Comparison of ENCODE assay signal across 17 cellular contexts in genomic region chr16:53211253-53211652, GRCh38.
A peak's percentile ranks its signal among the peaks of the same experiment; 100 is the strongest.
DNase-seq lines count a peak whose midpoint lies in the region; ATAC-seq and TF ChIP-seq lines count a peak whose summit lies in the region.
"Had no signal": no experiment of that assay in that cellular context is flagged by ENCODE, and none has a peak within 500 bp of the region (broad histone marks: within the 10 kb centered on the region; RNA-seq: fewer than 3 reads in every experiment).

No MANE protein-coding gene starts in this region.

- H3K4me3 ChIP-seq in A673 (ENCODE audit: low read depth, low read length, poor library complexity, severe bottlenecking) (peak overlapping the region; percentile 56), HFF-Myc (replicated peaks; ENCODE audit: low read depth, low read length) (peak overlapping the region; percentile 57; the same call in 1 of the 2 replicates), mammary epithelial cell (replicated peaks in 1 of 3; ENCODE audit: insufficient read depth in 1 of 3, low read depth in 2 of 3, low read length in 3 of 3) (peak overlapping the region in 2 of 3 experiments; percentile 63 to 79), WERI-Rb-1 (ENCODE audit: low read depth, low read length) (no peak overlapping the region)
- H3K4me3 ChIP-seq: SJSA1 had no signal

- peak overlapping the region; percentile 90 for H3K4me2 ChIP-seq in mammary epithelial cell (ENCODE audit: insufficient read depth, low read depth, low read length)

- H3K36me3 ChIP-seq in A673 (ENCODE audit: insufficient read depth, low read length, poor library complexity, severe bottlenecking), result no peaks in the 10 kb centered on the region
- peaks cover 5% of the 10 kb centered on the region for H3K36me3 ChIP-seq in mammary epithelial cell (ENCODE audit: insufficient read depth, low read length)
- H3K36me3 ChIP-seq in WERI-Rb-1, result peaks cover 8% of the 10 kb centered on the region

- dilution Hi-C loops in mammary epithelial cell (cut with HindIII; ENCODE audit: low sequenced_read_pairs), result no loop called here

- CTCF ChIA-PET in A673 (lab: Charles Lee) (no interaction called here), mammary epithelial cell (lab: Charles Lee; ENCODE audit: low non-redundant PET) (no interaction called here)

- no peak for ATAC-seq in naive B cell (ENCODE audit: low read depth in 2 of 2)
- ATAC-seq: activated CD4-positive, CD25-positive, alpha-beta regulatory T cell treated with anti-CD3 and anti-CD28 coated beads, Interleukin-2, amount 50 U/mL, for 24 hours had no signal

- peaks cover 77% of the 10 kb centered on the region for H3K79me2 ChIP-seq in mammary epithelial cell (ENCODE audit: insufficient read depth, low read length)

- H3K9me3 ChIP-seq in A673 (ENCODE audit: low read depth, low read length, poor library complexity, severe bottlenecking) (no peaks in the 10 kb centered on the region), mammary epithelial cell (replicated peaks; ENCODE audit: insufficient read depth, low read length) (no peaks in the 10 kb centered on the region), WERI-Rb-1 (ENCODE audit: severe bottlenecking) (no peaks in the 10 kb centered on the region)
- H3K9me3 ChIP-seq: SJSA1 had no signal

- no peaks in the 10 kb centered on the region for H4K20me1 ChIP-seq in mammary epithelial cell (ENCODE audit: insufficient read depth, low read length)

- no TSS peak for BruUV-seq in A673 (replicated peaks; lab: Mats Ljungman, UMichigan)
- BruUV-seq in mammary epithelial cell (replicated peaks; lab: Mats Ljungman, UMichigan), result no TSS peak

- peak overlapping the region; percentile 65 for H3K27ac ChIP-seq in A673 (ENCODE audit: low read depth, low read length, poor library complexity, severe bottlenecking)
- H3K27ac ChIP-seq in mammary epithelial cell (ENCODE audit: insufficient read depth, low read depth, low read length), result no peak overlapping the region
- no peak overlapping the region for H3K27ac ChIP-seq in WERI-Rb-1
- H3K27ac ChIP-seq: SJSA1 had no signal

- DNase-seq in A673 (ENCODE audit: low spot score) (no peak), HFF-Myc (ENCODE audit: extremely low read depth, low read depth) (no peak), mammary epithelial cell (no peak), naive B cell (no peak), mesenteric fat pad (ENCODE audit: low spot score) (no peak), NCI-H187 (lab: John Stamatoyannopoulos, UW) (no peak), AG20443 (ENCODE audit: low spot score) (no peak), WERI-Rb-1 (no peak)
- DNase-seq: activated T-cell treated with anti-CD3 and anti-CD28 coated beads, Interleukin-2, amount 50 U/mL, for 24 hours; AML-193; amniotic stem cell; hippocampal formation; midbrain; NCI-H1092 treated with DMSO at 0.1 percent for 48 hours; stimulated activated CD8-positive, alpha-beta memory T cell treated with anti-CD3 and anti-CD28 coated beads, Interleukin-4, amount 100 ng/mL, for 48 hours had no signal

- peaks cover 29 to 50% (median 36%) of the 10 kb centered on the region in 3 donors for H3K4me1 Mint-ChIP-seq in naive B cell

- H3K4me3 Mint-ChIP-seq in naive B cell, result peak overlapping the region in 5 of 8 donors; percentile 56 to 69 (median 58)
- H3K4me3 Mint-ChIP-seq: activated T-cell treated with anti-CD3 and anti-CD28 coated beads, Interleukin-2, amount 50 U/mL, for 24 hours had no signal

- H3K36me3 Mint-ChIP-seq in naive B cell, result peaks cover 0 to 14% of the 10 kb centered on the region in 2 donors

- in situ Hi-C loops in mammary epithelial cell (cut with MboI; ENCODE audit: low sequenced_read_pairs in 2 of 2), result loop anchor here in 1 of 2 donors (25.0 kb wide), 1 partner anchor 149 kb away; the partner anchor contains the start of genes CHD9 and CHD9NB

- H3K27me3 ChIP-seq in A673 (replicated peaks; ENCODE audit: insufficient read depth, low read depth, low read length, poor library complexity) (no peaks in the 10 kb centered on the region), mammary epithelial cell (ENCODE audit: insufficient read depth, low read length) (no peaks in the 10 kb centered on the region), WERI-Rb-1 (ENCODE audit: insufficient read depth, low read depth, severe bottlenecking) (no peaks in the 10 kb centered on the region)
- H3K27me3 ChIP-seq: SJSA1 had no signal

- H3K9ac ChIP-seq in mammary epithelial cell (ENCODE audit: insufficient read depth, low read length), result peak overlapping the region; percentile 32

- WGBS in mammary epithelial cell (ENCODE audit: low coverage, missing lambda C conversion rate), result 62% methylated on average over 3 of the region's 3 CpGs

- intact Hi-C loops in A673 (cut with micrococcal nuclease; ENCODE audit: unreplicated experiment), result no loop called here
- intact Hi-C loops in mammary epithelial cell (cut with micrococcal nuclease), result no loop called here

- peak overlapping the region in 3 of 6 donors; percentile 27 to 76 (median 69) for H3K27ac Mint-ChIP-seq in naive B cell
- H3K27ac Mint-ChIP-seq: activated T-cell treated with anti-CD3 and anti-CD28 coated beads, Interleukin-2, amount 50 U/mL, for 24 hours had no signal

- H3K4me1 ChIP-seq in A673 (ENCODE audit: insufficient read depth, low read length, poor library complexity, severe bottlenecking), result peaks cover 54% of the 10 kb centered on the region
- peaks cover 11% of the 10 kb centered on the region for H3K4me1 ChIP-seq in mammary epithelial cell (ENCODE audit: insufficient read depth, low read length)

- no peak overlapping the region for H2AFZ ChIP-seq in mammary epithelial cell (ENCODE audit: low read depth, low read length)

- TF ChIP-seq CTCF in A673 (conservative IDR thresholded peaks at IDR 0.05; ENCODE audit: low read depth, low read length) (no peak), HFF-Myc (IDR thresholded peaks at IDR 0.05; ENCODE audit: low read depth, low read length, missing control alignments) (no peak), mammary epithelial cell (conservative IDR thresholded peaks at IDR 0.05 in 1 of 2, IDR thresholded peaks at IDR 0.05 in 1 of 2; ENCODE audit: extremely low read depth in 1 of 2, insufficient read depth in 1 of 2, low read depth in 1 of 2, low read length in 2 of 2) (no peak), WERI-Rb-1 (IDR thresholded peaks at IDR 0.05; ENCODE audit: low read depth, low read length) (no peak)

- H3K9me3 Mint-ChIP-seq in naive B cell, result no peaks in the 10 kb centered on the region
- H3K9me3 Mint-ChIP-seq: activated T-cell treated with anti-CD3 and anti-CD28 coated beads, Interleukin-2, amount 50 U/mL, for 24 hours had no signal

- H3K27me3 Mint-ChIP-seq in naive B cell, result no peaks in the 10 kb centered on the region
- H3K27me3 Mint-ChIP-seq: activated T-cell treated with anti-CD3 and anti-CD28 coated beads, Interleukin-2, amount 50 U/mL, for 24 hours had no signal

- POLR2A ChIA-PET in A673 (lab: Charles Lee; ENCODE audit: low non-redundant PET), result no interaction called here
